ENCODE assay signal across 18 cellular contexts in the genomic region with DNA sequence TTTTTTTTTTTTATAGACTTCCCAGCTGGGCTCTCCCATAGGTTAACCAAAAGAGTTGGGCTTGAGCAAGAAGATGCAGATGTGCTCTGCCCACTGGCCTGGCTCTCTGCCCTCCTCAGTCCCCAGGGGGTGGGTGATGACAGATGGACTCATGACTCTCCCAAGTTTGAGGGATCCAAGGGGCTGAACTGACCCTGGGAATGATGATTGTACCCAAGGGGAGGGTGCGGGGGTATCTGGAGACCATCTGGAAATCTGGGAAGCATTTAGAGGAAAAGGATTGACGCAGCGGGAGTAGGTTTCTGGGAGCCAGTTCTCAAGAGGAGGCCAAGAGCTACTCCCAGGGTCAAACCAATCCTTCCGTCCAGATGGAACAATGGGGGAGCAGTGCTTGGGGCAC.
"Had no signal": no experiment of that assay in that cellular context is flagged by ENCODE, and none has a peak within 500 bp of the region (broad histone marks: within the 10 kb centered on the region; RNA-seq: fewer than 3 reads in every experiment).

No MANE protein-coding gene starts in this region.

- H3K4me3 Mint-ChIP-seq: dendritic cell treated with granulocyte-macrophage colony-stimulating factor and Interleukin-4, amounts not matched to agents 40 ng/mL and 50 ng/mL, for 4 days; naive thymus-derived CD8-positive, alpha-beta T cell had no signal

- DNase-seq: esophagus squamous epithelium; foreskin melanocyte; head of caudate nucleus; kidney; left cardiac atrium; mammary epithelial cell; psoas muscle; retina; sigmoid colon; small intestine; stimulated activated CD4-positive, alpha-beta T cell treated with anti-CD3 and anti-CD28 coated beads, Interleukin-12 subunit alpha, Interleukin-12 subunit beta, amount 100 ng/mL, for 4 hours; stimulated activated CD4-positive, alpha-beta T cell treated with anti-CD3 and anti-CD28 coated beads, Interleukin-2, amount 100 ng/mL, for 48 hours; stimulated activated naive CD4-positive, alpha-beta T cell treated with Interleukin-2 at 50 U/mL for 16 hours; trophoblast cell had no signal

- H3K4me3 ChIP-seq: esophagus squamous epithelium, hepatocyte, psoas muscle, sigmoid colon had no signal

- ATAC-seq: naive thymus-derived CD8-positive, alpha-beta T cell; psoas muscle had no signal

- H3K9me3 Mint-ChIP-seq: dendritic cell treated with granulocyte-macrophage colony-stimulating factor and Interleukin-4, amounts not matched to agents 40 ng/mL and 50 ng/mL, for 4 days had no signal

- H3K27ac ChIP-seq: esophagus squamous epithelium, hepatocyte, neutrophil, psoas muscle, sigmoid colon had no signal

- H3K27ac Mint-ChIP-seq: dendritic cell treated with granulocyte-macrophage colony-stimulating factor and Interleukin-4, amounts not matched to agents 40 ng/mL and 50 ng/mL, for 4 days; naive thymus-derived CD8-positive, alpha-beta T cell had no signal

- H3K36me3 Mint-ChIP-seq: naive thymus-derived CD8-positive, alpha-beta T cell had no signal

- H3K4me1 Mint-ChIP-seq: naive thymus-derived CD8-positive, alpha-beta T cell had no signal
